ENCODE assay signal across 9 cellular contexts in genomic region chr9:15293727-15294405, GRCh38. TPM values are rescaled to one million over a fixed set of nuclear protein-coding genes. Genes with fewer than 3 reads are reported as not detected.
DNase-seq lines count a peak whose midpoint lies in the region; ATAC-seq and TF ChIP-seq lines count a peak whose summit lies in the region.
"Had no signal": no experiment of that assay in that cellular context is flagged by ENCODE, and none has a peak within 500 bp of the region (broad histone marks: within the 10 kb centered on the region; RNA-seq: fewer than 3 reads in every experiment).

No MANE protein-coding gene starts in this region.

- ATAC-seq in activated CD4-positive, alpha-beta T cell treated with anti-CD3 and anti-CD28 coated beads for 36 hours: peak; percentile 26
- ATAC-seq in GM18861 (IDR thresholded peaks at IDR 0.05; ENCODE audit: unreplicated experiment): no peak

- H3K9me3 ChIP-seq in stomach (no peaks in the 10 kb centered on the region), WERI-Rb-1 (ENCODE audit: severe bottlenecking) (no peaks in the 10 kb centered on the region)

- H3K36me3 ChIP-seq in stomach: peaks cover 0 to 6% (median 0%) of the 10 kb centered on the region in 4 donors
- H3K36me3 ChIP-seq in WERI-Rb-1: no peaks in the 10 kb centered on the region

- CTCF ChIA-PET in activated CD4-positive, alpha-beta T cell treated with anti-CD3 and anti-CD28 coated beads for 36 hours (lab: Charles Lee): interaction anchor here (0.9 to 2.9 kb wide), 5 partner anchors 11 to 62 kb away, joined by 3 to 13 read pairs (median 5); no protein-coding TSS in a partner anchor

- peak; percentile 52 for DNase-seq in activated CD4-positive, alpha-beta T cell treated with anti-CD3 and anti-CD28 coated beads for 36 hours
- DNase-seq in activated CD4-positive, alpha-beta T cell treated with anti-CD3 and anti-CD28 coated beads for 1 hour: no peak
- no peak for DNase-seq in activated T-helper 1 cell treated with anti-CD3 and anti-CD28 coated beads, Interleukin-12 subunit alpha, Interleukin-12 subunit beta, Interleukin-2, Interleukin-4 antibody, amounts not matched to agents 30 ng/mL and 10 ng/mL and 1 ng/mL, durations not matched to agents 14 hours and 24 hours and 36 hours (ENCODE audit: low spot score)
- no peak for DNase-seq in stomach
- DNase-seq in WERI-Rb-1: no peak
- DNase-seq in ACHN: no peak
- DNase-seq: NCI-H2081 treated with DMSO at 0.1 percent for 48 hours had no signal

- TF ChIP-seq EP300 in stomach (IDR thresholded peaks at IDR 0.05): no peak

- H3K4me3 ChIP-seq in stomach (no peak overlapping the region), WERI-Rb-1 (ENCODE audit: low read depth, low read length) (no peak overlapping the region)

- peaks cover 45% of the 10 kb centered on the region for H3K36me3 Mint-ChIP-seq in activated CD4-positive, alpha-beta T cell treated with anti-CD3 and anti-CD28 coated beads for 36 hours (ENCODE audit: low read depth)
- peaks cover 39% of the 10 kb centered on the region for H3K36me3 Mint-ChIP-seq in activated T-helper 1 cell treated with anti-CD3 and anti-CD28 coated beads, Interleukin-12 subunit alpha, Interleukin-12 subunit beta, Interleukin-2, Interleukin-4 antibody, amounts not matched to agents 30 ng/mL and 10 ng/mL and 1 ng/mL, durations not matched to agents 14 hours and 24 hours and 36 hours (ENCODE audit: low read depth)

- H3K27me3 Mint-ChIP-seq in activated CD4-positive, alpha-beta T cell treated with anti-CD3 and anti-CD28 coated beads for 36 hours: no peaks in the 10 kb centered on the region
- no peaks in the 10 kb centered on the region for H3K27me3 Mint-ChIP-seq in activated T-helper 1 cell treated with anti-CD3 and anti-CD28 coated beads, Interleukin-12 subunit alpha, Interleukin-12 subunit beta, Interleukin-2, Interleukin-4 antibody, amounts not matched to agents 30 ng/mL and 10 ng/mL and 1 ng/mL, durations not matched to agents 14 hours and 24 hours and 36 hours (ENCODE audit: insufficient read depth)

- POLR2A ChIA-PET in activated CD4-positive, alpha-beta T cell treated with anti-CD3 and anti-CD28 coated beads for 36 hours (lab: Charles Lee): no interaction called here

- no peak for TF ChIP-seq POLR2A in stomach (IDR thresholded peaks at IDR 0.05)

- in situ Hi-C loops in ACHN (cut with HindIII; ENCODE audit: low pct_ligation_motif_present, low pct_unique_long_range_greater_than_20kb, low sequenced_read_pairs): no loop called here

- peak overlapping the region; percentile 94 for H3K27ac Mint-ChIP-seq in activated CD4-positive, alpha-beta T cell treated with anti-CD3 and anti-CD28 coated beads for 36 hours
- peak overlapping the region; percentile 91 for H3K27ac Mint-ChIP-seq in activated T-helper 1 cell treated with anti-CD3 and anti-CD28 coated beads, Interleukin-12 subunit alpha, Interleukin-12 subunit beta, Interleukin-2, Interleukin-4 antibody, amounts not matched to agents 30 ng/mL and 10 ng/mL and 1 ng/mL, durations not matched to agents 14 hours and 24 hours and 36 hours

- H3K9me3 Mint-ChIP-seq in activated CD4-positive, alpha-beta T cell treated with anti-CD3 and anti-CD28 coated beads for 36 hours (ENCODE audit: low read depth): peaks cover 19% of the 10 kb centered on the region
- H3K9me3 Mint-ChIP-seq in activated T-helper 1 cell treated with anti-CD3 and anti-CD28 coated beads, Interleukin-12 subunit alpha, Interleukin-12 subunit beta, Interleukin-2, Interleukin-4 antibody, amounts not matched to agents 30 ng/mL and 10 ng/mL and 1 ng/mL, durations not matched to agents 14 hours and 24 hours and 36 hours: peaks cover 13% of the 10 kb centered on the region

- intact Hi-C loops in activated CD4-positive, alpha-beta T cell treated with anti-CD3 and anti-CD28 coated beads for 36 hours (cut with DNase I, micrococcal nuclease): loop anchor here (2.0 to 10.0 kb wide), 3 partner anchors 13 to 969 kb away; partner anchors contain the start of gene TTC39B (in 1 of the 2)
- intact Hi-C loops in activated T-helper 1 cell treated with anti-CD3 and anti-CD28 coated beads, Interleukin-12 subunit alpha, Interleukin-12 subunit beta, Interleukin-2, Interleukin-4 antibody, amounts not matched to agents 30 ng/mL and 10 ng/mL and 1 ng/mL, durations not matched to agents 14 hours and 24 hours and 36 hours (cut with micrococcal nuclease): loop anchor here (1.0 to 10.0 kb wide), 3 partner anchors 16 to 599 kb away; partner anchors contain the start of gene ZDHHC21
- intact Hi-C loops in stomach (cut with DNase I; ENCODE audit: low total_unique reads): no loop called here

- peak overlapping the region; percentile 39 for H3K4me3 Mint-ChIP-seq in activated CD4-positive, alpha-beta T cell treated with anti-CD3 and anti-CD28 coated beads for 36 hours
- H3K4me3 Mint-ChIP-seq in activated T-helper 1 cell treated with anti-CD3 and anti-CD28 coated beads, Interleukin-12 subunit alpha, Interleukin-12 subunit beta, Interleukin-2, Interleukin-4 antibody, amounts not matched to agents 30 ng/mL and 10 ng/mL and 1 ng/mL, durations not matched to agents 14 hours and 24 hours and 36 hours: peak overlapping the region; percentile 79

- TF ChIP-seq CTCF in stomach (IDR thresholded peaks at IDR 0.05): no peak
- no peak for TF ChIP-seq CTCF in WERI-Rb-1 (IDR thresholded peaks at IDR 0.05; ENCODE audit: low read depth, low read length)

- peaks cover 27 to 49% (median 42%) of the 10 kb centered on the region in 4 donors for H3K4me1 ChIP-seq in stomach

- H3K4me1 Mint-ChIP-seq in activated CD4-positive, alpha-beta T cell treated with anti-CD3 and anti-CD28 coated beads for 36 hours: peaks cover 72% of the 10 kb centered on the region
- H3K4me1 Mint-ChIP-seq in activated T-helper 1 cell treated with anti-CD3 and anti-CD28 coated beads, Interleukin-12 subunit alpha, Interleukin-12 subunit beta, Interleukin-2, Interleukin-4 antibody, amounts not matched to agents 30 ng/mL and 10 ng/mL and 1 ng/mL, durations not matched to agents 14 hours and 24 hours and 36 hours (ENCODE audit: low read depth): peaks cover 72% of the 10 kb centered on the region

- 26 to 49% (median 34%) methylated on average over 12 of the region's 12 CpGs for WGBS in stomach, 5 donors

- H3K27me3 ChIP-seq in layer of hippocampus (ENCODE audit: control insufficient read depth, insufficient read depth, low read length) (no peaks in the 10 kb centered on the region), stomach (no peaks in the 10 kb centered on the region), WERI-Rb-1 (ENCODE audit: insufficient read depth, low read depth, severe bottlenecking) (no peaks in the 10 kb centered on the region)

- H3K27ac ChIP-seq in layer of hippocampus (ENCODE audit: low read depth, low read length) (peak overlapping the region; percentile 21), stomach (peak overlapping the region; percentile 22 to 89 (median 85)), WERI-Rb-1 (no peak overlapping the region)

RNA-seq across cellular contexts. Expression of gene TTC39B, which starts 13.2 kb away (rescaled TPM):
- total RNA-seq in activated CD4-positive, alpha-beta T cell treated with anti-CD3 and anti-CD28 coated beads for 36 hours: 10 to 100 TPM; 26.4 to 34.4 TPM
- 23.8 and 26.1 TPM in 2 replicates for total RNA-seq in activated T-helper 1 cell treated with anti-CD3 and anti-CD28 coated beads, Interleukin-12 subunit alpha, Interleukin-12 subunit beta, Interleukin-2, Interleukin-4 antibody, amounts not matched to agents 30 ng/mL and 10 ng/mL and 1 ng/mL, durations not matched to agents 14 hours and 24 hours and 36 hours
- 10 to 100 TPM in 3 of 5 donors, 1 to 10 TPM in 2; 4.7 to 35.4 (median 14.2) TPM for total RNA-seq in stomach
- 1 to 10 TPM; 2.0 to 4.7 (median 3.5) TPM for polyA plus RNA-seq in stomach
